ENCODE assay signal across 1 cellular context in the genomic region with DNA sequence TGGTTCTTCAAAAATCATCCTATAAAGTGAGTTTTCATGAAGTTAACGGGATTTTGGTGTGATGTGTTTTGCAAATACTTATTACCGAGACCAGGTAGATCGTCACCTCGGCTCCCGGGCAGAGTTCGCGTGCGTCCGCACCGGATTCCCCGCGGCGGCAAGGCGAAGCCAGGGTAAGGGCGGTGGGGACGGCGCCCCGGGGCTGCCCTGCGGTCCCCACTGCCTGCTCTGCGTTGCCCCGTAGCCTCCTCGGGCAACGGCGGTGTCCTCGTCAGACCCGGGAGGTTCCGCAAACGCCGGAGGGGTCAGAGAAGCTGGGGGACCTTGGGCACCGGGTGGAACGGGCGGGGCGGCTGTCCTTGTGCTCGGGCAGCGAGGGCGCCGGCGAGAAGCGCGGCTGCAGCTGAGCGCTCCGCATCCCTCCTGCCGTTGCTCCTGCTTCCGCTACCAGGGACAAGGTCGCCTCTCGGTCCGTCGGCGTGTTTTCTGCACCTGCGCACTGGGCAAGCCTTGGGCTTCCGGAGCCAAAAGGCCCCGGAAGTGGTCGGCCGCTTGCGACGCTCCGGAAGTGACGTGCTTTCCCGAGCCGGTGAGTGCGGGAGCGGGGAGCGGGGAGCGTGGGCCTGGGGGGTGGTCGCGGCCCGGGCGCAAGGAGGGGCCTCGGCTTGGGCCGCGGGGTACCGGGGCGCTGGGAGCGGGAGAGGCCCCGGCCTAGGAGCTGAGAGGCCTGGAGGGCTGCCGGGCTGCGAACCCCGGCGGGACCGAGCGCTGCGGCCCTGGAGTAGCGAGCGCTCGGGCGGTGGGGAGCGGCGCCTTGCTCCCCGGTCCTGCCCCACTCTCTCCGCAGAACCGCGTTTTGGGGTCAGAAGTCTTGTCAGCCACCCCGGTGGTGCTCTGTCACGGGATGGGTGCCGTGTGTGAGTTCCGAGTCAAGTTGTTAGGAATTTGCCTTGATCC.
TF ChIP-seq lines count a peak whose summit lies in the region.

A gene with protein sequence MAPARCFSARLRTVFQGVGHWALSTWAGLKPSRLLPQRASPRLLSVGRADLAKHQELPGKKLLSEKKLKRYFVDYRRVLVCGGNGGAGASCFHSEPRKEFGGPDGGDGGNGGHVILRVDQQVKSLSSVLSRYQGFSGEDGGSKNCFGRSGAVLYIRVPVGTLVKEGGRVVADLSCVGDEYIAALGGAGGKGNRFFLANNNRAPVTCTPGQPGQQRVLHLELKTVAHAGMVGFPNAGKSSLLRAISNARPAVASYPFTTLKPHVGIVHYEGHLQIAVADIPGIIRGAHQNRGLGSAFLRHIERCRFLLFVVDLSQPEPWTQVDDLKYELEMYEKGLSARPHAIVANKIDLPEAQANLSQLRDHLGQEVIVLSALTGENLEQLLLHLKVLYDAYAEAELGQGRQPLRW (plus strand): TSS at position 560 of the 957 bp plus-strand sequence. CDS start 10,393 bp downstream, outside the sequence.

TF ChIP-seq in GM12878, 131 proteins besides CTCF, POLR2A, EP300 and RAD21 (continued from another document):
- TF ChIP-seq, protein P1, sequence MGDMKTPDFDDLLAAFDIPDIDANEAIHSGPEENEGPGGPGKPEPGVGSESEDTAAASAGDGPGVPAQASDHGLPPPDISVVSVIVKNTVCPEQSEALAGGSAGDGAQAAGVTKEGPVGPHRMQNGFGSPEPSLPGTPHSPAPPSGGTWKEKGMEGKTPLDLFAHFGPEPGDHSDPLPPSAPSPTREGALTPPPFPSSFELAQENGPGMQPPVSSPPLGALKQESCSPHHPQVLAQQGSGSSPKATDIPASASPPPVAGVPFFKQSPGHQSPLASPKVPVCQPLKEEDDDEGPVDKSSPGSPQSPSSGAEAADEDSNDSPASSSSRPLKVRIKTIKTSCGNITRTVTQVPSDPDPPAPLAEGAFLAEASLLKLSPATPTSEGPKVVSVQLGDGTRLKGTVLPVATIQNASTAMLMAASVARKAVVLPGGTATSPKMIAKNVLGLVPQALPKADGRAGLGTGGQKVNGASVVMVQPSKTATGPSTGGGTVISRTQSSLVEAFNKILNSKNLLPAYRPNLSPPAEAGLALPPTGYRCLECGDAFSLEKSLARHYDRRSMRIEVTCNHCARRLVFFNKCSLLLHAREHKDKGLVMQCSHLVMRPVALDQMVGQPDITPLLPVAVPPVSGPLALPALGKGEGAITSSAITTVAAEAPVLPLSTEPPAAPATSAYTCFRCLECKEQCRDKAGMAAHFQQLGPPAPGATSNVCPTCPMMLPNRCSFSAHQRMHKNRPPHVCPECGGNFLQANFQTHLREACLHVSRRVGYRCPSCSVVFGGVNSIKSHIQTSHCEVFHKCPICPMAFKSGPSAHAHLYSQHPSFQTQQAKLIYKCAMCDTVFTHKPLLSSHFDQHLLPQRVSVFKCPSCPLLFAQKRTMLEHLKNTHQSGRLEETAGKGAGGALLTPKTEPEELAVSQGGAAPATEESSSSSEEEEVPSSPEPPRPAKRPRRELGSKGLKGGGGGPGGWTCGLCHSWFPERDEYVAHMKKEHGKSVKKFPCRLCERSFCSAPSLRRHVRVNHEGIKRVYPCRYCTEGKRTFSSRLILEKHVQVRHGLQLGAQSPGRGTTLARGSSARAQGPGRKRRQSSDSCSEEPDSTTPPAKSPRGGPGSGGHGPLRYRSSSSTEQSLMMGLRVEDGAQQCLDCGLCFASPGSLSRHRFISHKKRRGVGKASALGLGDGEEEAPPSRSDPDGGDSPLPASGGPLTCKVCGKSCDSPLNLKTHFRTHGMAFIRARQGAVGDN (IDR thresholded peaks at IDR 0.05), result peak; percentile 94
- TF ChIP-seq BACH1 (IDR thresholded peaks at IDR 0.05; ENCODE audit: borderline replicate concordance) (peak; percentile 69; the same call in 1 of the 2 replicates), JUNB (IDR thresholded peaks at IDR 0.05) (no peak), FOXM1 (IDR thresholded peaks at IDR 0.05; ENCODE audit: low read depth, low read length) (no peak), IKZF2 (IDR thresholded peaks at IDR 0.05) (peak; percentile 37; a peak in 2 of 4 replicates), ZNF24 (IDR thresholded peaks at IDR 0.05) (peak; percentile 35; the same call in 1 of the 2 replicates), NR2F1 (conservative IDR thresholded peaks at IDR 0.05) (peak; percentile 78), TARDBP (IDR thresholded peaks at IDR 0.05; ENCODE audit: borderline replicate concordance) (no peak), STAT1 (conservative IDR thresholded peaks at IDR 0.05) (0 out of 2 replicates have a peak, but pooled peaks have one; percentile 66), JUND (IDR thresholded peaks at IDR 0.05; ENCODE audit: low read depth, low read length) (no peak), SMAD1 (IDR thresholded peaks at IDR 0.05; ENCODE audit: low read depth, partially characterized antibody) (no peak), POLR2AphosphoS5 (IDR thresholded peaks at IDR 0.05; ENCODE audit: low read length) (peak; percentile 98), NR2C1 (IDR thresholded peaks at IDR 0.05) (peak; percentile 94), NFXL1 (IDR thresholded peaks at IDR 0.05; ENCODE audit: borderline replicate concordance) (no peak), RUNX3 (IDR thresholded peaks at IDR 0.05; ENCODE audit: low read length) (peak; percentile 74), YBX1 (IDR thresholded peaks at IDR 0.05) (no peak), LARP7 (IDR thresholded peaks at IDR 0.05) (peak; percentile 95), RB1 (IDR thresholded peaks at IDR 0.05; ENCODE audit: borderline replicate concordance) (no peak), SREBF2 (IDR thresholded peaks at IDR 0.05; ENCODE audit: low read length) (no peak), SUZ12 (IDR thresholded peaks at IDR 0.05; ENCODE audit: unreplicated experiment) (no peak), BMI1 (IDR thresholded peaks at IDR 0.05; ENCODE audit: borderline replicate concordance) (no peak)
- TF ChIP-seq, protein P2, sequence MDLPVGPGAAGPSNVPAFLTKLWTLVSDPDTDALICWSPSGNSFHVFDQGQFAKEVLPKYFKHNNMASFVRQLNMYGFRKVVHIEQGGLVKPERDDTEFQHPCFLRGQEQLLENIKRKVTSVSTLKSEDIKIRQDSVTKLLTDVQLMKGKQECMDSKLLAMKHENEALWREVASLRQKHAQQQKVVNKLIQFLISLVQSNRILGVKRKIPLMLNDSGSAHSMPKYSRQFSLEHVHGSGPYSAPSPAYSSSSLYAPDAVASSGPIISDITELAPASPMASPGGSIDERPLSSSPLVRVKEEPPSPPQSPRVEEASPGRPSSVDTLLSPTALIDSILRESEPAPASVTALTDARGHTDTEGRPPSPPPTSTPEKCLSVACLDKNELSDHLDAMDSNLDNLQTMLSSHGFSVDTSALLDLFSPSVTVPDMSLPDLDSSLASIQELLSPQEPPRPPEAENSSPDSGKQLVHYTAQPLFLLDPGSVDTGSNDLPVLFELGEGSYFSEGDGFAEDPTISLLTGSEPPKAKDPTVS (IDR thresholded peaks at IDR 0.05; ENCODE audit: low read depth, low read length), result no peak
- TF ChIP-seq, protein P3, sequence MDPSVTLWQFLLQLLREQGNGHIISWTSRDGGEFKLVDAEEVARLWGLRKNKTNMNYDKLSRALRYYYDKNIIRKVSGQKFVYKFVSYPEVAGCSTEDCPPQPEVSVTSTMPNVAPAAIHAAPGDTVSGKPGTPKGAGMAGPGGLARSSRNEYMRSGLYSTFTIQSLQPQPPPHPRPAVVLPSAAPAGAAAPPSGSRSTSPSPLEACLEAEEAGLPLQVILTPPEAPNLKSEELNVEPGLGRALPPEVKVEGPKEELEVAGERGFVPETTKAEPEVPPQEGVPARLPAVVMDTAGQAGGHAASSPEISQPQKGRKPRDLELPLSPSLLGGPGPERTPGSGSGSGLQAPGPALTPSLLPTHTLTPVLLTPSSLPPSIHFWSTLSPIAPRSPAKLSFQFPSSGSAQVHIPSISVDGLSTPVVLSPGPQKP (IDR thresholded peaks at IDR 0.05; ENCODE audit: low read depth, low read length), result peak; percentile 87
- TF ChIP-seq, protein P4, sequence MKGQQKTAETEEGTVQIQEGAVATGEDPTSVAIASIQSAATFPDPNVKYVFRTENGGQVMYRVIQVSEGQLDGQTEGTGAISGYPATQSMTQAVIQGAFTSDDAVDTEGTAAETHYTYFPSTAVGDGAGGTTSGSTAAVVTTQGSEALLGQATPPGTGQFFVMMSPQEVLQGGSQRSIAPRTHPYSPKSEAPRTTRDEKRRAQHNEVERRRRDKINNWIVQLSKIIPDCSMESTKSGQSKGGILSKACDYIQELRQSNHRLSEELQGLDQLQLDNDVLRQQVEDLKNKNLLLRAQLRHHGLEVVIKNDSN (IDR thresholded peaks at IDR 0.05; ENCODE audit: borderline replicate concordance, extremely low read length, insufficient read depth, low read depth, low read length), result no peak
- TF ChIP-seq, protein P5, sequence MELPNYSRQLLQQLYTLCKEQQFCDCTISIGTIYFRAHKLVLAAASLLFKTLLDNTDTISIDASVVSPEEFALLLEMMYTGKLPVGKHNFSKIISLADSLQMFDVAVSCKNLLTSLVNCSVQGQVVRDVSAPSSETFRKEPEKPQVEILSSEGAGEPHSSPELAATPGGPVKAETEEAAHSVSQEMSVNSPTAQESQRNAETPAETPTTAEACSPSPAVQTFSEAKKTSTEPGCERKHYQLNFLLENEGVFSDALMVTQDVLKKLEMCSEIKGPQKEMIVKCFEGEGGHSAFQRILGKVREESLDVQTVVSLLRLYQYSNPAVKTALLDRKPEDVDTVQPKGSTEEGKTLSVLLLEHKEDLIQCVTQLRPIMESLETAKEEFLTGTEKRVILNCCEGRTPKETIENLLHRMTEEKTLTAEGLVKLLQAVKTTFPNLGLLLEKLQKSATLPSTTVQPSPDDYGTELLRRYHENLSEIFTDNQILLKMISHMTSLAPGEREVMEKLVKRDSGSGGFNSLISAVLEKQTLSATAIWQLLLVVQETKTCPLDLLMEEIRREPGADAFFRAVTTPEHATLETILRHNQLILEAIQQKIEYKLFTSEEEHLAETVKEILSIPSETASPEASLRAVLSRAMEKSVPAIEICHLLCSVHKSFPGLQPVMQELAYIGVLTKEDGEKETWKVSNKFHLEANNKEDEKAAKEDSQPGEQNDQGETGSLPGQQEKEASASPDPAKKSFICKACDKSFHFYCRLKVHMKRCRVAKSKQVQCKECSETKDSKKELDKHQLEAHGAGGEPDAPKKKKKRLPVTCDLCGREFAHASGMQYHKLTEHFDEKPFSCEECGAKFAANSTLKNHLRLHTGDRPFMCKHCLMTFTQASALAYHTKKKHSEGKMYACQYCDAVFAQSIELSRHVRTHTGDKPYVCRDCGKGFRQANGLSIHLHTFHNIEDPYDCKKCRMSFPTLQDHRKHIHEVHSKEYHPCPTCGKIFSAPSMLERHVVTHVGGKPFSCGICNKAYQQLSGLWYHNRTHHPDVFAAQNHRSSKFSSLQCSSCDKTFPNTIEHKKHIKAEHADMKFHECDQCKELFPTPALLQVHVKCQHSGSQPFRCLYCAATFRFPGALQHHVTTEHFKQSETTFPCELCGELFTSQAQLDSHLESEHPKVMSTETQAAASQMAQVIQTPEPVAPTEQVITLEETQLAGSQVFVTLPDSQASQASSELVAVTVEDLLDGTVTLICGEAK (IDR thresholded peaks at IDR 0.05; ENCODE audit: borderline replicate concordance), result peak; percentile 94
- TF ChIP-seq, protein P6, sequence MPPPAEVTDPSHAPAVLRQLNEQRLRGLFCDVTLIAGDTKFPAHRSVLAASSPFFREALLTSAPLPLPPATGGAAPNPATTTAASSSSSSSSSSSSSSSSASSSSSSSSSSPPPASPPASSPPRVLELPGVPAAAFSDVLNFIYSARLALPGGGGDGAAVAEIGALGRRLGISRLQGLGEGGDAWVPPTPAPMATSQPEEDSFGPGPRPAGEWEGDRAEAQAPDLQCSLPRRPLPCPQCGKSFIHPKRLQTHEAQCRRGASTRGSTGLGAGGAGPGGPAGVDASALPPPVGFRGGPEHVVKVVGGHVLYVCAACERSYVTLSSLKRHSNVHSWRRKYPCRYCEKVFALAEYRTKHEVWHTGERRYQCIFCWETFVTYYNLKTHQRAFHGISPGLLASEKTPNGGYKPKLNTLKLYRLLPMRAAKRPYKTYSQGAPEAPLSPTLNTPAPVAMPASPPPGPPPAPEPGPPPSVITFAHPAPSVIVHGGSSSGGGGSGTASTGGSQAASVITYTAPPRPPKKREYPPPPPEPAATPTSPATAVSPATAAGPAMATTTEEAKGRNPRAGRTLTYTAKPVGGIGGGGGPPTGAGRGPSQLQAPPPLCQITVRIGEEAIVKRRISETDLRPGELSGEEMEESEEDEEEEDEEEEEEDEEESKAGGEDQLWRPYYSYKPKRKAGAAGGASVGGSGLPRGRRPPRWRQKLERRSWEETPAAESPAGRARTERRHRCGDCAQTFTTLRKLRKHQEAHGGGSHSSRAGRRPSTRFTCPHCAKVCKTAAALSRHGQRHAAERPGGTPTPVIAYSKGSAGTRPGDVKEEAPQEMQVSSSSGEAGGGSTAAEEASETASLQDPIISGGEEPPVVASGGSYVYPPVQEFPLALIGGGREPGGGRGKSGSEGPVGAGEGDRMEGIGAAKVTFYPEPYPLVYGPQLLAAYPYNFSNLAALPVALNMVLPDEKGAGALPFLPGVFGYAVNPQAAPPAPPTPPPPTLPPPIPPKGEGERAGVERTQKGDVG (CRISPR knock-in tag; IDR thresholded peaks at IDR 0.05), result no peak
